14 cellular contexts compared by ENCODE assay signal in genomic region chr14:63777024-63777423, GRCh38. TPM values are rescaled to one million over a fixed set of nuclear protein-coding genes. Genes with fewer than 3 reads are reported as not detected.
A peak's percentile ranks its signal among the peaks of the same experiment; 100 is the strongest.
DNase-seq lines count a peak whose midpoint lies in the region; ATAC-seq, FAIRE-seq and TF ChIP-seq lines count a peak whose summit lies in the region.
"Had no signal": no experiment of that assay in that cellular context is flagged by ENCODE, and none has a peak within 500 bp of the region (broad histone marks: within the 10 kb centered on the region; RNA-seq: fewer than 3 reads in every experiment).

No MANE protein-coding gene starts in this region.

- no peak overlapping the region for H3K4me2 ChIP-seq in IMR-90 (ENCODE audit: low read depth, low read length)

- H2BK5ac ChIP-seq in IMR-90 (ENCODE audit: low read depth, low read length, poor library complexity, severe bottlenecking), result no peak overlapping the region

- no peak overlapping the region for H2BK120ac ChIP-seq in IMR-90 (ENCODE audit: low read depth, low read length)

- no peak overlapping the region for H2AFZ ChIP-seq in IMR-90 (replicated peaks; ENCODE audit: low read length, poor library complexity)

- in situ Hi-C loops in IMR-90 (cut with MboI; ENCODE audit: low sequenced_read_pairs), result loop anchor here (25.0 kb wide), 1 partner anchor 1615 kb away; no protein-coding TSS in a partner anchor

- no peaks in the 10 kb centered on the region for H3K36me3 ChIP-seq in IMR-90 (ENCODE audit: control insufficient read depth, insufficient read depth, low read length)
- H3K36me3 ChIP-seq in bronchial epithelial cell (ENCODE audit: control insufficient read depth, insufficient read depth, low read length), result no peaks in the 10 kb centered on the region

- TF ChIP-seq POLR2A in IMR-90 (IDR thresholded peaks at IDR 0.05; ENCODE audit: low read depth, low read length), result no peak

- intact Hi-C loops in IMR-90 (cut with micrococcal nuclease), result loop anchor here (10.0 kb wide), 1 partner anchor 232 kb away; the partner anchor contains the start of gene PPP2R5E

- no peak for TF ChIP-seq RAD21 in IMR-90 (IDR thresholded peaks at IDR 0.05; ENCODE audit: low read length)

- H3K4me3 ChIP-seq in AG04449 (ENCODE audit: low read depth, low read length), result no peak overlapping the region
- H3K4me3 ChIP-seq in IMR-90 (ENCODE audit: insufficient read depth, low read depth, low read length), result no peak overlapping the region
- H3K4me3 ChIP-seq in bronchial epithelial cell (ENCODE audit: low read depth, low read length), result no peak overlapping the region

- H3K56ac ChIP-seq in IMR-90 (ENCODE audit: extremely low read depth, insufficient read depth, low read length), result no peak overlapping the region

- H3K18ac ChIP-seq in IMR-90 (ENCODE audit: low read depth, low read length), result no peak overlapping the region

- BruUV-seq in IMR-90 (replicated peaks; lab: Mats Ljungman, UMichigan), result no TSS peak

- no peak overlapping the region for H4K8ac ChIP-seq in IMR-90 (ENCODE audit: low read depth in 2 of 2, low read length in 2 of 2)

- no peak overlapping the region for H2BK15ac ChIP-seq in IMR-90 (ENCODE audit: low read depth, low read length)

- no peaks in the 10 kb centered on the region for H3K9me3 ChIP-seq in IMR-90 (ENCODE audit: control insufficient read depth, insufficient read depth, low read length)

- H3K27me3 ChIP-seq in IMR-90 (ENCODE audit: control insufficient read depth, insufficient read depth, low read length), result no peaks in the 10 kb centered on the region
- no peaks in the 10 kb centered on the region for H3K27me3 ChIP-seq in bronchial epithelial cell (ENCODE audit: control insufficient read depth, insufficient read depth, low read length)

- peaks cover 3% of the 10 kb centered on the region; the same call in 1 of the 2 replicates for H3K4me1 ChIP-seq in IMR-90 (ENCODE audit: control insufficient read depth, insufficient read depth, low read length)

- no peak overlapping the region for H2AK5ac ChIP-seq in IMR-90 (ENCODE audit: low read depth, low read length)

- no peak overlapping the region for H4K91ac ChIP-seq in IMR-90 (ENCODE audit: insufficient read depth, low read depth, low read length)

- dilution Hi-C loops in IMR-90 (cut with HindIII; ENCODE audit: low sequenced_read_pairs, unreplicated experiment), result no loop called here

- no peaks in the 10 kb centered on the region for H3K79me1 ChIP-seq in IMR-90 (ENCODE audit: low read depth in 1 of 2, low read length in 2 of 2)

- no peaks in the 10 kb centered on the region for H3K9me1 ChIP-seq in IMR-90 (ENCODE audit: insufficient read depth, low read length)

- no peak overlapping the region for H3K27ac ChIP-seq in IMR-90 (ENCODE audit: insufficient read depth, low read length)

- no peak overlapping the region for H2AK9ac ChIP-seq in IMR-90 (replicated peaks; ENCODE audit: low read depth, low read length, poor library complexity)

- peak; percentile 86 for ATAC-seq in IMR-90 (ENCODE audit: low read depth)
- ATAC-seq in HG02885 (IDR thresholded peaks at IDR 0.05; ENCODE audit: poor library complexity, unreplicated experiment), result no peak
- ATAC-seq: activated naive CD4-positive, alpha-beta T cell treated with anti-CD3 and anti-CD28 coated beads, Interleukin-2, amount 50 U/mL, for 72 hours; left lobe of liver had no signal

- no peak overlapping the region for H3K9ac ChIP-seq in IMR-90 (ENCODE audit: low read depth, low read length)

- H2BK20ac ChIP-seq in IMR-90 (ENCODE audit: low read depth, low read length), result no peak overlapping the region

- no peak overlapping the region for H3K23ac ChIP-seq in IMR-90 (ENCODE audit: low read depth, low read length)

- POLR2A ChIA-PET in AG04449 (lab: Yijun Ruan, JAX), result no interaction called here
- POLR2A ChIA-PET in IMR-90 (lab: Charles Lee; ENCODE audit: unreplicated experiment), result no interaction called here

- H4K20me1 ChIP-seq in IMR-90 (ENCODE audit: insufficient read depth, low read length), result no peaks in the 10 kb centered on the region

- no peak overlapping the region for H3K4ac ChIP-seq in IMR-90 (ENCODE audit: low read depth, low read length)

- DNase-seq in AG04449 (ENCODE audit: low read depth, low spot score), result peak; percentile 31
- peak; percentile 69 for DNase-seq in IMR-90
- peak; percentile 65 for DNase-seq in bronchial epithelial cell (ENCODE audit: low read depth)
- peak; percentile 69 for DNase-seq in kidney tubule cell (ENCODE audit: low spot score)
- DNase-seq in NCI-H526 treated with DMSO at 0.1 percent for 48 hours (lab: John Stamatoyannopoulos, UW), result no peak
- DNase-seq in DMS79 (lab: John Stamatoyannopoulos, UW), result no peak
- no peak for DNase-seq in nucleus accumbens (lab: John Stamatoyannopoulos, UW)
- DNase-seq: activated CD8-positive, alpha-beta memory T cell treated with anti-CD3 and anti-CD28 coated beads for 24 hours; NCI-H1694; T1000 had no signal

- FAIRE-seq in bronchial epithelial cell (lab: Jason Lieb, UNC), result no peak
- FAIRE-seq: endometrium had no signal

- TF ChIP-seq CTCF in AG04449 (IDR thresholded peaks at IDR 0.05; ENCODE audit: insufficient read depth, low read length, missing control alignments) (no peak), IMR-90 (conservative IDR thresholded peaks at IDR 0.05; ENCODE audit: low read depth, low read length) (no peak), bronchial epithelial cell (IDR thresholded peaks at IDR 0.05; ENCODE audit: insufficient read depth, low read length, severe bottlenecking) (no peak)

- H4K5ac ChIP-seq in IMR-90 (ENCODE audit: low read depth, low read length), result no peak overlapping the region

- CTCF ChIA-PET in AG04449 (lab: Yijun Ruan, JAX) (interaction anchor here (0.7 to 2.3 kb wide), 4 partner anchors 142 to 527 kb away, joined by 3 to 9 read pairs (median 4); partner anchors contain the start of gene ESR2), IMR-90 (lab: Yijun Ruan, JAX) (no interaction called here)

- H3K14ac ChIP-seq in IMR-90 (replicated peaks; ENCODE audit: low read depth, low read length), result no peak overlapping the region

TF ChIP-seq in IMR-90, 13 proteins besides CTCF, POLR2A, EP300 and RAD21:
- no peak for TF ChIP-seq USF2 (IDR thresholded peaks at IDR 0.05; ENCODE audit: low read depth, low read length)
- TF ChIP-seq CEBPB (IDR thresholded peaks at IDR 0.05; ENCODE audit: low read depth, low read length), result peak; percentile 25; the same call in 1 of the 2 replicates
- no peak for TF ChIP-seq NFE2L2 (IDR thresholded peaks at IDR 0.05; ENCODE audit: low read depth, low read length)
- no peak; the same call in 1 of the 2 replicates for TF ChIP-seq FOS (IDR thresholded peaks at IDR 0.05; ENCODE audit: low read depth, low read length)
- no peak for TF ChIP-seq RFX5 (IDR thresholded peaks at IDR 0.05; ENCODE audit: low read depth, low read length)
- no peak for TF ChIP-seq MAZ (IDR thresholded peaks at IDR 0.05; ENCODE audit: borderline replicate concordance, low read depth, low read length)

RNA-seq across cellular contexts. Expression of gene SGPP1, which starts 49.2 kb away (rescaled TPM):
- 11.1 and 23.1 TPM in 2 replicates for total RNA-seq in IMR-90 (2012; rRNA removed)
- polyA plus RNA-seq in IMR-90 (2012; rRNA removed), result 7.9 and 8.6 TPM in 2 replicates
- polyA plus RNA-seq in IMR-90 (2012; cell fraction: cytosol; rRNA removed), result 2.7 and 6.1 TPM in 2 replicates
- polyA plus RNA-seq in IMR-90 (2012; cell fraction: nucleus; rRNA removed; ENCODE audit: low replicate concordance), result 2.8 and 2.9 TPM in 2 replicates
- 35.3 and 39.2 TPM in 2 replicates for total RNA-seq in bronchial epithelial cell

Comparison
In these comparisons a context has a peak if more than half of its experiments do, and no peak if none do; other contexts are left out.
1. DNase-seq: peak in AG04449 (single experiment), IMR-90 (single experiment), bronchial epithelial cell (single experiment) and kidney tubule cell (single experiment); none in NCI-H526 treated with DMSO at 0.1 percent for 48 hours (single experiment), DMS79 (single experiment) and nucleus accumbens (0 of 56).